Comparison of ENCODE assay signal across 8 cellular contexts in the genomic region with DNA sequence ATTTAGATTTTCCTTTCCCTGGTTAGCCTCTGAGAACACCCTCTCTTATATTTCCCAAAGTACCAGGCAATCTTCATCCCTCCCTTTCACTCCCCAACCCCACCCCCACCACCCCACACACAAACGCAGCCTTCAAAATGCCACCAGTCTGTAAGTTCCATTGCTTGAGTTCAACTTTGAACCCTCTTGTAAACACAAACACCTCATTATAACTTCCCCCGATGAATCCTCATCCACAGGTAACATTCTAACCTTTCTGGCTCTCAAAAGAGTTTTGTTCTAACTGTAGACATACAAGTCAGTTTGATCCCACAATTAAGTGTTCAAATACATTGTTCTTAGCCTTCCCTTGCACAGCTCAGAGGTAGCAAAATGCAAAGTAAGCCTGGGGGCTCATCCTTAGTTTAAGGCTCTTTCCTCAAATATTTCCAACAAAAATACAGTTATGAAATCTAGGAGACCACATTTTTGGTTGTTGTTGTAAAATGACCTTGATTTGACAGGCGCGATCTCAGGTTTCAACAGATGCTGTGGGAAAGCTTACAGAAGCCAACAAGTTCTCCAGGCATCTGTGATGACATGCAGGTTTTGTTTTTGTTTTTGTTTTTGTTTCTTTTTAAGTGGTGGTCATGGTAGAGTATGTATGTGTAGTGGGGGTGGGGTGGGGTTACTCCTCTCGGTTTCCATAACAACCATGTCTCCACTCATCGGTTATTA.
DNase-seq lines count a peak whose midpoint lies in the region; ATAC-seq lines count a peak whose summit lies in the region.

No MANE protein-coding gene starts in this region.

- no peaks in the 10 kb centered on the region for H3K27me3 ChIP-seq in HAP-1 (ENCODE audit: low read depth)
- no peaks in the 10 kb centered on the region for H3K27me3 ChIP-seq in duodenal mucosa (ENCODE audit: control insufficient read depth in 1 of 2, insufficient read depth in 2 of 2, low read length in 2 of 2)
- H3K27me3 ChIP-seq in neuronal stem cell (ENCODE audit: control insufficient read depth in 3 of 3, insufficient read depth in 3 of 3, low read depth in 1 of 3, low read length in 3 of 3), result peaks cover 0 to 25% (median 4%) of the 10 kb centered on the region in 3 experiments

- H3K36me3 Mint-ChIP-seq in activated T-cell treated with anti-CD3 and anti-CD28 coated beads, Interleukin-2, amount 50 U/mL, for 4 hours (ENCODE audit: insufficient read depth), result peaks cover 7% of the 10 kb centered on the region

- H2AK5ac ChIP-seq in neuronal stem cell (ENCODE audit: low read depth, low read length), result no peak overlapping the region

- H2BK120ac ChIP-seq in neuronal stem cell (ENCODE audit: low read depth, low read length), result no peak overlapping the region

- no peak overlapping the region for H3K18ac ChIP-seq in neuronal stem cell (ENCODE audit: low read length)

- H3K9me3 Mint-ChIP-seq in activated T-cell treated with anti-CD3 and anti-CD28 coated beads, Interleukin-2, amount 50 U/mL, for 4 hours, result no peaks in the 10 kb centered on the region

- peaks cover 70% of the 10 kb centered on the region for H3K4me1 Mint-ChIP-seq in activated T-cell treated with anti-CD3 and anti-CD28 coated beads, Interleukin-2, amount 50 U/mL, for 4 hours (ENCODE audit: low read depth)

- H3K4me1 ChIP-seq in HAP-1 (peaks cover 35% of the 10 kb centered on the region), duodenal mucosa (ENCODE audit: control insufficient read depth in 1 of 2, insufficient read depth in 2 of 2, low read length in 2 of 2) (peaks cover 32 to 43% of the 10 kb centered on the region in 2 donors), neuronal stem cell (ENCODE audit: control insufficient read depth in 2 of 2, insufficient read depth in 1 of 2, low read depth in 1 of 2, low read length in 2 of 2) (peaks cover 10 to 13% of the 10 kb centered on the region in 2 donors)

- no peak overlapping the region for H3K23ac ChIP-seq in neuronal stem cell (ENCODE audit: low read depth, low read length, poor library complexity)

- WGBS in neuronal stem cell (ENCODE audit: extremely low coverage in 2 of 2, insufficient read length in 2 of 2, insufficient replicate concordance in 1 of 2), 2 donors, result no CpG with 5 or more reads among the region's 6 CpGs

- no peak for DNase-seq in activated T-cell treated with anti-CD3 and anti-CD28 coated beads, Interleukin-2, amount 50 U/mL, for 4 hours
- no peak for DNase-seq in activated T-cell treated with anti-CD3 and anti-CD28 coated beads for 4 hours
- peak; percentile 39 to 45 for DNase-seq in HAP-1 (ENCODE audit: low spot score in 2 of 2)
- peak; percentile 70 for DNase-seq in NCI-H2171 (lab: John Stamatoyannopoulos, UW)
- no peak for DNase-seq in neuronal stem cell (ENCODE audit: low spot score)
- DNase-seq in kidney tubule cell (ENCODE audit: low spot score), result no peak
- DNase-seq in cerebellum (ENCODE audit: low spot score), result no peak

- no peak overlapping the region for H2BK15ac ChIP-seq in neuronal stem cell (ENCODE audit: low read length)

- peak overlapping the region in 1 of 2 donors; percentile 69 for H3K9ac ChIP-seq in duodenal mucosa (ENCODE audit: low read depth in 1 of 2, low read length in 2 of 2)
- no peak overlapping the region for H3K9ac ChIP-seq in neuronal stem cell (ENCODE audit: low read depth, low read length, poor library complexity)

- H3K4me3 ChIP-seq in HAP-1 (peak overlapping the region; percentile 50; the same call in 1 of the 2 replicates), duodenal mucosa (ENCODE audit: low read depth in 1 of 2, low read length in 2 of 2) (peak overlapping the region; percentile 86 to 89), neuronal stem cell (ENCODE audit: low read length in 2 of 2) (no peak overlapping the region)

- H3K9me3 ChIP-seq in HAP-1, result no peaks in the 10 kb centered on the region
- no peaks in the 10 kb centered on the region for H3K9me3 ChIP-seq in duodenal mucosa (ENCODE audit: control insufficient read depth in 1 of 2, low read length in 2 of 2)
- H3K9me3 ChIP-seq in neuronal stem cell (replicated peaks in 1 of 2; ENCODE audit: control insufficient read depth in 2 of 2, insufficient read depth in 1 of 2, low read depth in 1 of 2, low read length in 2 of 2), result no peaks in the 10 kb centered on the region

- H3K4ac ChIP-seq in neuronal stem cell (ENCODE audit: low read length), result no peak overlapping the region

- H2AFZ ChIP-seq in neuronal stem cell (ENCODE audit: low read length), result peak overlapping the region; percentile 78

- no peak overlapping the region for H2BK12ac ChIP-seq in neuronal stem cell (ENCODE audit: low read length)

- H3K79me1 ChIP-seq in neuronal stem cell (ENCODE audit: low read depth, low read length), result peaks cover 2% of the 10 kb centered on the region

- no peaks in the 10 kb centered on the region for H3K27me3 Mint-ChIP-seq in activated T-cell treated with anti-CD3 and anti-CD28 coated beads, Interleukin-2, amount 50 U/mL, for 4 hours (ENCODE audit: low read depth)

- no peak for ATAC-seq in activated T-cell treated with anti-CD3 and anti-CD28 coated beads, Interleukin-2, amount 50 U/mL, for 4 hours

- no peak overlapping the region for H2BK5ac ChIP-seq in neuronal stem cell (ENCODE audit: low read length)

- H3K36me3 ChIP-seq in HAP-1 (replicated peaks), result no peaks in the 10 kb centered on the region
- no peaks in the 10 kb centered on the region for H3K36me3 ChIP-seq in duodenal mucosa (ENCODE audit: control insufficient read depth in 1 of 2, insufficient read depth in 2 of 2, low read length in 2 of 2)
- no peaks in the 10 kb centered on the region for H3K36me3 ChIP-seq in neuronal stem cell (replicated peaks in 1 of 2; ENCODE audit: control insufficient read depth in 2 of 2, insufficient read depth in 2 of 2, low read length in 2 of 2)

- H3K14ac ChIP-seq in neuronal stem cell (ENCODE audit: low read length), result no peak overlapping the region

- H3K27ac ChIP-seq in duodenal mucosa (ENCODE audit: low read depth, low read length) (no peak overlapping the region), neuronal stem cell (replicated peaks; ENCODE audit: low read length) (no peak overlapping the region)

- H4K91ac ChIP-seq in neuronal stem cell (ENCODE audit: low read depth, low read length, poor library complexity), result no peak overlapping the region

- H3K4me2 ChIP-seq in neuronal stem cell (ENCODE audit: insufficient read depth, low read length, poor library complexity, severe bottlenecking), result no peak overlapping the region

- H3K4me3 Mint-ChIP-seq in activated T-cell treated with anti-CD3 and anti-CD28 coated beads, Interleukin-2, amount 50 U/mL, for 4 hours, result peak overlapping the region; percentile 85

- in situ Hi-C loops in HAP-1 (cut with MboI; ENCODE audit: low sequenced_read_pairs), result no loop called here

- H4K8ac ChIP-seq in neuronal stem cell (ENCODE audit: low read depth, low read length), result no peak overlapping the region

Comparison
In these comparisons a context has a peak if more than half of its experiments do, and no peak if none do; other contexts are left out.
1. DNase-seq: peak in HAP-1 (2 of 2) and NCI-H2171 (single experiment); none in activated T-cell treated with anti-CD3 and anti-CD28 coated beads, Interleukin-2, amount 50 U/mL, for 4 hours (single experiment), activated T-cell treated with anti-CD3 and anti-CD28 coated beads for 4 hours (single experiment), neuronal stem cell (single experiment), kidney tubule cell (single experiment) and cerebellum (single experiment).
2. H3K4me3 ChIP-seq: peak in HAP-1 (single experiment) and duodenal mucosa (2 of 2); none in neuronal stem cell (0 of 2).